Comparison of ENCODE assay signal across 7 cellular contexts in the genomic region with DNA sequence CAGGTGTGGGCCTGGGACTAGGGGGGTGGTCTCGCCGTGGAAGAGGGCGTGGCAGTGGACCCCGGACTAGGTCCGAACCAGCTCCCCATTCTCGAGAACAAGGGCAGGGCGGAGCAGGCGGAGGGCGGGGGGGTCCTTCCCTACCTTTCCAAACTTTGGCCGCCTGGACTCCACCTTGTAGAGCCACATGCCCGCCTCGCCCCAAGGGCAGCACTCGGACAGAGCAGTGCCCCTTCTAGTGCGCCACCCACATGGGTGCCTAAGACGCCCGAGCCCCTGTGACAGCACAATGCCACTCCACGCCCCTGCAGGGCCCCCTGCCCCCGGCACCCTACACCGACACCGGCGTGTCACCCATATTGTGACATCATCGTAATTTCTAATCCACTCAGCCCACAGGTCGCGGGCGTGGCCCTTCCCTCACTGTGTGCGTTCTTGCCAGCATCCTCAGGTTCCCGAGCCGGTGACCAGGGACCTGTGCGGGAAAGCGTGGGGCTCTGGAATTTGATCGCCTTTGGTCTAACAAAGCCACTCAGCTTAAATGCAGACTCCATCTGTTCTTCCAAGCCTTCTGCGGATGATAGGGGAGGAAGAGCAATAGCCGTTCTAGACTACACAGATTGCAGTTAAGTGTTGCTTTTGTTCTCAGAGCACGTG. TPM values are rescaled to one million over a fixed set of nuclear protein-coding genes. Genes with fewer than 3 reads are reported as not detected.
A peak's percentile ranks its signal among the peaks of the same experiment; 100 is the strongest.
DNase-seq lines count a peak whose midpoint lies in the region; ATAC-seq, FAIRE-seq and TF ChIP-seq lines count a peak whose summit lies in the region.

No MANE protein-coding gene starts in this region.

- 5 to 9% methylated on average over 12 to 34 of the region's 34 CpGs for WGBS in body of pancreas, 2 donors

- FAIRE-seq in D721Med (lab: Jason Lieb, UNC): no peak

- no peaks in the 10 kb centered on the region for H3K27me3 ChIP-seq in OCI-LY3 (ENCODE audit: low read depth, low read length)
- H3K27me3 ChIP-seq in body of pancreas: no peaks in the 10 kb centered on the region
- peaks cover 3% of the 10 kb centered on the region for H3K27me3 ChIP-seq in kidney epithelial cell (ENCODE audit: control insufficient read depth, insufficient read depth, low read length)

- H2AFZ ChIP-seq in OCI-LY3 (ENCODE audit: low read depth, low read length): peak overlapping the region; percentile 85

- peaks cover 21% of the 10 kb centered on the region for H4K20me1 ChIP-seq in OCI-LY3 (ENCODE audit: insufficient read depth, low read length)

- peaks cover 24% of the 10 kb centered on the region for H3K36me3 ChIP-seq in OCI-LY3 (replicated peaks; ENCODE audit: low read depth, low read length)
- no peaks in the 10 kb centered on the region for H3K36me3 ChIP-seq in body of pancreas (replicated peaks in 1 of 2; ENCODE audit: insufficient read depth in 1 of 2, low read depth in 2 of 2)
- H3K36me3 ChIP-seq in kidney epithelial cell (ENCODE audit: control insufficient read depth, insufficient read depth, low read length): no peaks in the 10 kb centered on the region

- H3K4me3 ChIP-seq in OCI-LY3 (ENCODE audit: low read length) (peak overlapping the region; percentile 100), body of pancreas (peak overlapping the region; percentile 66 to 70), kidney epithelial cell (ENCODE audit: low read depth, low read length) (peak overlapping the region; percentile 70)

- DNase-seq in body of pancreas (peak in 3 of 4 donors; percentile 34 to 42 (median 39)), kidney epithelial cell (ENCODE audit: low read depth) (no peak), GM20000 (ENCODE audit: low spot score) (no peak), D721Med (ENCODE audit: insufficient read length, low spot score) (no peak)
- DNase-seq in stimulated activated CD4-positive, alpha-beta T cell treated with anti-CD3 and anti-CD28 coated beads, Interleukin-2, amount 100 ng/mL, for 24 hours: peak; percentile 32 to 43

- intact Hi-C loops in body of pancreas (cut with DNase I): loop anchor here (5.0 kb wide), 1 partner anchor 91 kb away; a partner anchor contains a TSS

- H3K9ac ChIP-seq in OCI-LY3 (ENCODE audit: low read length): peak overlapping the region; percentile 79

- peak; percentile 2 for ATAC-seq in HG02943 (IDR thresholded peaks at IDR 0.05; ENCODE audit: low read depth, unreplicated experiment)
- ATAC-seq in body of pancreas: peak; percentile 20

- TF ChIP-seq CTCF in OCI-LY3 (IDR thresholded peaks at IDR 0.05; ENCODE audit: low read depth, low read length) (no peak), body of pancreas (IDR thresholded peaks at IDR 0.05) (no peak), kidney epithelial cell (IDR thresholded peaks at IDR 0.05; ENCODE audit: insufficient read depth, low read length, poor library complexity, severe bottlenecking) (no peak), GM20000 (IDR thresholded peaks at IDR 0.05; ENCODE audit: extremely low read depth, missing control alignments) (no peak), D721Med (IDR thresholded peaks at IDR 0.05; ENCODE audit: insufficient read depth, missing control alignments) (no peak)

- H3K9me3 ChIP-seq in OCI-LY3 (ENCODE audit: insufficient read depth, low read length): no peaks in the 10 kb centered on the region
- no peaks in the 10 kb centered on the region for H3K9me3 ChIP-seq in body of pancreas

- H3K27ac ChIP-seq in OCI-LY3 (ENCODE audit: low read length): no peak overlapping the region
- H3K27ac ChIP-seq in body of pancreas: peak overlapping the region in 2 of 4 donors; percentile 8 to 47

- H3K4me1 ChIP-seq in OCI-LY3 (ENCODE audit: low read length): peaks cover 14% of the 10 kb centered on the region
- H3K4me1 ChIP-seq in body of pancreas: peaks cover 27% of the 10 kb centered on the region

- peaks cover 41% of the 10 kb centered on the region for H3K79me2 ChIP-seq in OCI-LY3 (ENCODE audit: low read length)

- TF ChIP-seq POLR2A in body of pancreas (IDR thresholded peaks at IDR 0.05): no peak

- peak overlapping the region; percentile 88 for H3K4me2 ChIP-seq in OCI-LY3 (ENCODE audit: low read length)

RNA-seq across cellular contexts. Expression of a gene that starts 0.6 kb away (rescaled TPM):
- total RNA-seq in body of pancreas (10 to 100 TPM in 1 of 2 donors, 1 to 10 TPM in 1; 6.3 to 11.4 TPM), kidney epithelial cell (182 and 207 TPM in 2 replicates)

RNA-seq across cellular contexts. Expression of a gene that starts 31.3 kb away (rescaled TPM):
- total RNA-seq in body of pancreas: 1 to 10 TPM; 3.0 to 4.4 TPM
- total RNA-seq in kidney epithelial cell: 8.7 and 11.9 TPM in 2 replicates

RNA-seq across cellular contexts. Expression of a gene that starts 47.5 kb away (rescaled TPM):
- total RNA-seq in body of pancreas (not detected), kidney epithelial cell (1.7 and 6.2 TPM in 2 replicates)

Comparison
In these comparisons a context has a peak if more than half of its experiments do, and no peak if none do; other contexts are left out.
1. DNase-seq: peak in body of pancreas (3 of 4) and stimulated activated CD4-positive, alpha-beta T cell treated with anti-CD3 and anti-CD28 coated beads, Interleukin-2, amount 100 ng/mL, for 24 hours (2 of 2); none in kidney epithelial cell (single experiment), GM20000 (single experiment) and D721Med (single experiment).
2. RNA of a gene that starts 0.6 kb away (total RNA-seq): 182 to 207 TPM in kidney epithelial cell; 6.3 to 11.4 TPM in body of pancreas; every median in the first group is over 10 times any median in the second.
3. Peak in every context shown above with its lines, with median percentiles within 50 percentile points of each other: H3K4me3 ChIP-seq.